In the genomic region with DNA sequence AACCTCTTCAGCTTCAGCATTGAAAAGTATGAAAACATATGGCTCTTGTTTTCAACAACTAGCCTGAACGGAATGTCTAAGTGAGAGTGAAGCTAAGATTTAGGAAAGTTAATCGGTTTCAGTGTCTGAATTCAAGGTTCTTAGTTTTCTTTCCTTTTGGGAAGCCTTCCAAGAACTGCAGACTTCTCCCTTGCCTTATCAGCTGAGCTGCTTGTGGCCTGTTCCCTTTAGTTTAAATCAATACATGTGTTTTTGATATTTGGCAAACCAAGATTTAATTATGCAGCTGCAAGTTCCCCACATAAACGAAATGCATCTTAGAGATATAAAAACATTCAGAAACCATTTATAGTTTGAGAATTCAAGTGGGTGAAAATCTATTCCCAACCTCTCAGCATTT, we compare ENCODE assay signal across 17 cellular contexts.
A peak's percentile ranks its signal among the peaks of the same experiment; 100 is the strongest.
DNase-seq lines count a peak whose midpoint lies in the region; TF ChIP-seq lines count a peak whose summit lies in the region.
"Had no signal": no experiment of that assay in that cellular context is flagged by ENCODE, and none has a peak within 500 bp of the region (broad histone marks: within the 10 kb centered on the region; RNA-seq: fewer than 3 reads in every experiment).

No MANE protein-coding gene starts in this region.

- H3K27ac ChIP-seq in thyroid gland = peak overlapping the region in 2 of 3 donors; percentile 50
- H3K27ac ChIP-seq: heart left ventricle had no signal

- WGBS in thyroid gland, 2 donors = 12% methylated on average over 3 of the region's 3 CpGs

- intact Hi-C loops in thyroid gland (cut with DNase I) = no loop called here

- H3K9me3 ChIP-seq in thyroid gland = no peaks in the 10 kb centered on the region
- H3K9me3 ChIP-seq: heart left ventricle had no signal

- DNase-seq in DMS79 treated with DMSO at 0.1 percent for 48 hours (lab: John Stamatoyannopoulos, UW) = peak; percentile 28
- no peak for DNase-seq in DMS79 (lab: John Stamatoyannopoulos, UW)
- DNase-seq in astrocyte of the hippocampus (ENCODE audit: low read depth, low spot score) = peak; percentile 68
- DNase-seq in inferior parietal cortex (ENCODE audit: extremely low spot score) = peak; percentile 15
- no peak for DNase-seq in thyroid gland
- no peak for DNase-seq in NCI-H2227 treated with DMSO at 0.1 percent for 48 hours (lab: John Stamatoyannopoulos, UW)
- no peak for DNase-seq in NCI-H1436 treated with DMSO at 0.1 percent for 48 hours (lab: John Stamatoyannopoulos, UW)
- no peak for DNase-seq in SIG-M5 treated with dmso at 0.1 percent for 504 hours (lab: John Stamatoyannopoulos, UW; ENCODE audit: unreplicated experiment)
- DNase-seq: 8988T; activated CD8-positive, alpha-beta memory T cell treated with anti-CD3 and anti-CD28 coated beads, Interleukin-2, amount 50 U/mL, for 48 hours; DND-41; effector CD8-positive, alpha-beta T cell; heart left ventricle; KG1; naive B cell; SIG-M5; substantia nigra had no signal

- H3K4me3 ChIP-seq in thyroid gland (replicated peaks in 1 of 3) = no peak overlapping the region
- H3K4me3 ChIP-seq: heart left ventricle had no signal

- TF ChIP-seq POLR2A in thyroid gland (IDR thresholded peaks at IDR 0.05) = no peak

- no peaks in the 10 kb centered on the region for H3K27me3 ChIP-seq in thyroid gland
- H3K27me3 ChIP-seq: heart left ventricle had no signal

- peaks cover 8 to 19% of the 10 kb centered on the region in 2 donors for H3K4me1 ChIP-seq in thyroid gland

- TF ChIP-seq CTCF in thyroid gland (IDR thresholded peaks at IDR 0.05) = no peak

- no peaks in the 10 kb centered on the region for H3K36me3 ChIP-seq in thyroid gland
- H3K36me3 ChIP-seq: heart left ventricle had no signal

Comparison
In these comparisons a context has a peak if more than half of its experiments do, and no peak if none do; other contexts are left out.
1. DNase-seq: peak in DMS79 treated with DMSO at 0.1 percent for 48 hours (single experiment), astrocyte of the hippocampus (single experiment) and inferior parietal cortex (single experiment); none in DMS79 (single experiment), thyroid gland (0 of 2), NCI-H2227 treated with DMSO at 0.1 percent for 48 hours (single experiment), NCI-H1436 treated with DMSO at 0.1 percent for 48 hours (single experiment) and SIG-M5 treated with dmso at 0.1 percent for 504 hours (single experiment).